In genomic region chr13:49810825-49811526, GRCh38 we compare ENCODE assay signal across 13 cellular contexts. TPM values are rescaled to one million over a fixed set of nuclear protein-coding genes. Genes with fewer than 3 reads are reported as not detected.
DNase-seq lines count a peak whose midpoint lies in the region; ATAC-seq, FAIRE-seq and TF ChIP-seq lines count a peak whose summit lies in the region.
"Had no signal": no experiment of that assay in that cellular context is flagged by ENCODE, and none has a peak within 500 bp of the region (broad histone marks: within the 10 kb centered on the region; RNA-seq: fewer than 3 reads in every experiment).

No MANE protein-coding gene starts in this region.

- H3K4me1 ChIP-seq in RWPE2 (ENCODE audit: insufficient read depth, poor library complexity, severe bottlenecking) (peaks cover 2% of the 10 kb centered on the region), pancreas (no peaks in the 10 kb centered on the region)
- H3K4me1 ChIP-seq: spleen, vagina had no signal

- no peak for FAIRE-seq in pancreas (lab: Jason Lieb, UNC)

- H3K27ac ChIP-seq in RWPE2 (ENCODE audit: poor library complexity, severe bottlenecking) (no peak overlapping the region), pancreas (peak overlapping the region in 1 of 4 donors; percentile 39)
- H3K27ac ChIP-seq: spleen, vagina had no signal

- peak; percentile 31 for DNase-seq in GM03348 (ENCODE audit: low spot score)
- DNase-seq in RWPE2 (ENCODE audit: low spot score), result no peak
- no peak for DNase-seq in Right ventricle myocardium superior
- DNase-seq in pancreas, result no peak
- no peak for DNase-seq in NCI-H345 (lab: John Stamatoyannopoulos, UW)
- DNase-seq in activated gamma-delta T cell (lab: John Stamatoyannopoulos, UW), result no peak
- DNase-seq in NCI-H2107 treated with DMSO at 0.1 percent for 48 hours (lab: John Stamatoyannopoulos, UW; ENCODE audit: unreplicated experiment), result no peak
- DNase-seq: activated CD4-positive, alpha-beta T cell treated with anti-CD3 and anti-CD28 coated beads, Interleukin-2, amount 50 U/mL, for 4 hours; CD4-positive, CD25-positive, alpha-beta regulatory T cell; NCI-H1417 treated with DMSO at 0.1 percent for 48 hours; spleen had no signal

- WGBS in pancreas, 2 donors, result 37 to 41% methylated on average over 4 of the region's 4 CpGs

- H3K27me3 ChIP-seq in RWPE2 (ENCODE audit: insufficient read depth, poor library complexity, severe bottlenecking) (no peaks in the 10 kb centered on the region), pancreas (no peaks in the 10 kb centered on the region)
- H3K27me3 ChIP-seq: vagina had no signal

- no peak for TF ChIP-seq CTCF in RWPE2 (IDR thresholded peaks at IDR 0.05; ENCODE audit: poor library complexity, severe bottlenecking)
- TF ChIP-seq CTCF in pancreas (IDR thresholded peaks at IDR 0.05), result no peak

- H3K9me3 ChIP-seq in RWPE2 (ENCODE audit: severe bottlenecking), result no peaks in the 10 kb centered on the region
- H3K9me3 ChIP-seq in pancreas, result no peaks in the 10 kb centered on the region
- H3K9me3 ChIP-seq: spleen, vagina had no signal

- H3K36me3 ChIP-seq in RWPE2 (ENCODE audit: low read depth), result no peaks in the 10 kb centered on the region
- no peaks in the 10 kb centered on the region for H3K36me3 ChIP-seq in pancreas
- H3K36me3 ChIP-seq: spleen, vagina had no signal

- H3K4me3 ChIP-seq in RWPE2 (ENCODE audit: severe bottlenecking) (no peak overlapping the region), pancreas (no peak overlapping the region)
- H3K4me3 ChIP-seq: spleen, vagina had no signal

- ATAC-seq in RWPE2 (ENCODE audit: low read depth), result peak; percentile 75
- peak; percentile 71 for ATAC-seq in Right ventricle myocardium superior (ENCODE audit: poor library complexity)
- peak in 3 of 4 donors; percentile 35 to 77 (median 65) for ATAC-seq in pancreas
- ATAC-seq in HG03097 (IDR thresholded peaks at IDR 0.05; ENCODE audit: low FRiP score, unreplicated experiment), result no peak

- intact Hi-C loops in Right ventricle myocardium superior (cut with DNase I), result no loop called here
- intact Hi-C loops in pancreas (cut with DNase I), result no loop called here

RNA-seq across cellular contexts. Expression of gene KPNA3, which starts 18.5 kb away (rescaled TPM):
- 58.7 TPM for total RNA-seq in Right ventricle myocardium superior
- 10 to 100 TPM in 3 of 6 donors, 1 to 10 TPM in 3; 6.5 to 16.0 (median 9.2) TPM for total RNA-seq in pancreas
- 1 to 10 TPM; 5.3 to 9.0 TPM for polyA plus RNA-seq in pancreas
